Comparison of ENCODE assay signal across 19 cellular contexts in the genomic region with DNA sequence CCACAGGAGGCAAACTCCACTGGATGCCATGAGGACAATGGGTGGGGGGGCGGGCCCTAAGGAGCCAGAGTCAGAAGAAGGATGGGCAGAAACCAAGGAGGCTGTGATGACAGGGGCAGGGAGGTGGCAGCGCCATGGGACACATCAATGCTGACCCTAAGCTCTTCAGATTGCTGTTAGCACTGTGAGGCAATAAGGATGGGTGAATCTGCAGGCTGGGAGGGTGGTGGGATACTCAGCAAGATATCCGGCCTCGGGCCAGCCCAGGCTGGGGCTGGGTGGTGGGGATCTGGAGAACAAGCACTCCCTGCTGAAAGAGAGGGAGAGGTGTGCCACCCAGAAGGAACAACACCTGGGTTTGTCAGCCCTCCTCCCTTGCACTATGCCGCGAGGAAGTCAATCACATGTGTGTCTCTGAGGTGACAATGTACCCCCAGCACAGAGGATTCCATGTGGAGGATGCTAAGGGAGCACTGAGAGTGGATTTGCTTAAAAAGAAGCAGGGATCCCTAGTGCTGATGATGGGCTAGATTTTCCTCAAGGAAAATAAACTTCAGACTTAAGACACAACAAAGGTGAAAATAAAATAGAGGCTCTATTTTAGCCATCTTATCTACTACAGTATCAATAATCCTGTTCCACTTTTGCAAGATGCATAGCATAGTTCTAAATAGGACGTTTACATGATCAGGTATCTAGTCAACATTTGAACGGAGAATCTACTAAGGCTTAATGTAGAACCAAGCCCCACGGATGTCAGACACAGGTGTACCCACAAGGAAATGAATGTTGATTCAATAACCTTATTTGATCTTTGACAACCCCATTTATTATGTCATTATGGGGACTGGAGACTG. TPM values are rescaled to one million over a fixed set of nuclear protein-coding genes. Genes with fewer than 3 reads are reported as not detected.
DNase-seq lines count a peak whose midpoint lies in the region; ATAC-seq, FAIRE-seq and TF ChIP-seq lines count a peak whose summit lies in the region.
"Had no signal": no experiment of that assay in that cellular context is flagged by ENCODE, and none has a peak within 500 bp of the region (broad histone marks: within the 10 kb centered on the region; RNA-seq: fewer than 3 reads in every experiment).

No MANE protein-coding gene starts in this region.

- H3K36me3 Mint-ChIP-seq in activated naive CD8-positive, alpha-beta T cell, result no peaks in the 10 kb centered on the region
- H3K36me3 Mint-ChIP-seq in activated naive CD8-positive, alpha-beta T cell treated with anti-CD3 and anti-CD28 coated beads for 36 hours, result no peaks in the 10 kb centered on the region
- H3K36me3 Mint-ChIP-seq in CD8-positive, alpha-beta T cell, result no peaks in the 10 kb centered on the region
- H3K36me3 Mint-ChIP-seq in T-helper 17 cell (ENCODE audit: low read depth), result no peaks in the 10 kb centered on the region

- peak overlapping the region; percentile 42 for H3K4me3 Mint-ChIP-seq in activated naive CD8-positive, alpha-beta T cell
- no peak overlapping the region for H3K4me3 Mint-ChIP-seq in activated naive CD8-positive, alpha-beta T cell treated with anti-CD3 and anti-CD28 coated beads for 36 hours
- no peak overlapping the region for H3K4me3 Mint-ChIP-seq in CD8-positive, alpha-beta T cell
- no peak overlapping the region for H3K4me3 Mint-ChIP-seq in T-helper 17 cell

- 53 to 60% (median 59%) methylated on average over 9 of the region's 9 CpGs for WGBS in small intestine, 3 donors

- H3K9me3 ChIP-seq in CD8-positive, alpha-beta T cell (ENCODE audit: low read length), result no peaks in the 10 kb centered on the region
- no peaks in the 10 kb centered on the region for H3K9me3 ChIP-seq in T-helper 17 cell (ENCODE audit: control insufficient read depth, low read length, poor library complexity, severe bottlenecking)
- no peaks in the 10 kb centered on the region for H3K9me3 ChIP-seq in small intestine (ENCODE audit: control insufficient read depth, low read depth)
- H3K9me3 ChIP-seq: BE2C had no signal

- H3K4me1 ChIP-seq in CD8-positive, alpha-beta T cell (ENCODE audit: insufficient read depth, low read length), result peaks cover 13% of the 10 kb centered on the region
- H3K4me1 ChIP-seq in small intestine (ENCODE audit: control insufficient read depth in 2 of 2, insufficient read depth in 1 of 2, low read depth in 1 of 2, low read length in 1 of 2), result no peaks in the 10 kb centered on the region
- H3K4me1 ChIP-seq: BE2C had no signal

- no peak overlapping the region for H3K4me3 ChIP-seq in CD8-positive, alpha-beta T cell (ENCODE audit: low read depth, low read length)
- no peak overlapping the region for H3K4me3 ChIP-seq in small intestine (ENCODE audit: low read depth in 1 of 2, low read length in 2 of 2)

- no peaks in the 10 kb centered on the region for H3K9me3 Mint-ChIP-seq in activated naive CD8-positive, alpha-beta T cell (ENCODE audit: low read depth)
- H3K9me3 Mint-ChIP-seq in activated naive CD8-positive, alpha-beta T cell treated with anti-CD3 and anti-CD28 coated beads for 36 hours, result no peaks in the 10 kb centered on the region
- H3K9me3 Mint-ChIP-seq in CD8-positive, alpha-beta T cell, result no peaks in the 10 kb centered on the region

- H3K27me3 ChIP-seq in CD8-positive, alpha-beta T cell (ENCODE audit: insufficient read depth, low read length), result no peaks in the 10 kb centered on the region
- H3K27me3 ChIP-seq in small intestine (ENCODE audit: control insufficient read depth in 2 of 2, insufficient read depth in 2 of 2, low read length in 2 of 2), result no peaks in the 10 kb centered on the region
- H3K27me3 ChIP-seq: BE2C had no signal

- CTCF ChIA-PET in CD8-positive, alpha-beta T cell (lab: Charles Lee), result interaction anchor here (1.2 to 2.0 kb wide), 5 partner anchors 8 to 61 kb away, joined by 3 to 7 read pairs (median 5); no protein-coding TSS in a partner anchor

- H3K27ac ChIP-seq in CD8-positive, alpha-beta T cell (ENCODE audit: low read depth, low read length), result no peak overlapping the region
- H3K27ac ChIP-seq in small intestine (ENCODE audit: low read depth in 1 of 2, low read length in 1 of 2), result no peak overlapping the region

- no peaks in the 10 kb centered on the region for H3K27me3 Mint-ChIP-seq in activated naive CD8-positive, alpha-beta T cell
- no peaks in the 10 kb centered on the region for H3K27me3 Mint-ChIP-seq in activated naive CD8-positive, alpha-beta T cell treated with anti-CD3 and anti-CD28 coated beads for 36 hours
- no peaks in the 10 kb centered on the region for H3K27me3 Mint-ChIP-seq in CD8-positive, alpha-beta T cell (ENCODE audit: low read depth)
- H3K27me3 Mint-ChIP-seq in T-helper 17 cell, result no peaks in the 10 kb centered on the region

- H3K36me3 ChIP-seq in CD8-positive, alpha-beta T cell (ENCODE audit: insufficient read depth, low read length), result no peaks in the 10 kb centered on the region
- H3K36me3 ChIP-seq in small intestine (ENCODE audit: control insufficient read depth in 2 of 2, insufficient read depth in 2 of 2, low read length in 2 of 2), result peaks cover 0 to 2% of the 10 kb centered on the region in 2 donors
- H3K36me3 ChIP-seq: BE2C had no signal

- POLR2A ChIA-PET in CD8-positive, alpha-beta T cell (lab: Charles Lee), result interaction anchor here (0.9 kb wide), 1 partner anchor 8 kb away, joined by 4 read pairs; no protein-coding TSS in a partner anchor

- FAIRE-seq in small intestine (lab: Jason Lieb, UNC), result no peak
- FAIRE-seq in urothelium cell line (lab: Jason Lieb, UNC), result no peak
- FAIRE-seq: H1 had no signal

- TF ChIP-seq CTCF in CD8-positive, alpha-beta T cell (IDR thresholded peaks at IDR 0.05), result no peak

- intact Hi-C loops in CD8-positive, alpha-beta T cell (cut with DNase I, micrococcal nuclease), result no loop called here

- DNase-seq in activated naive CD8-positive, alpha-beta T cell treated with anti-CD3 and anti-CD28 coated beads for 36 hours, result no peak
- no peak for DNase-seq in CD8-positive, alpha-beta T cell
- DNase-seq in T-helper 17 cell (no peak), small intestine (peak; percentile 44), GDM1 (lab: John Stamatoyannopoulos, UW) (no peak), urothelium cell line (ENCODE audit: low spot score) (no peak)
- DNase-seq: BE2C, GF-D8, KG1, NCI-H1092 treated with DMSO at 0.1 percent for 48 hours, NCI-H1436 treated with DMSO at 0.1 percent for 48 hours, NCI-H2029 treated with DMSO at 0.1 percent for 48 hours, NCI-H2171 treated with DMSO at 0.1 percent for 48 hours, NCI-H524 treated with DMSO at 0.1 percent for 48 hours, NCI-H82, SHP77 had no signal

- H3K4me1 Mint-ChIP-seq in activated naive CD8-positive, alpha-beta T cell (ENCODE audit: low read depth), result peaks cover 22% of the 10 kb centered on the region
- peaks cover 6% of the 10 kb centered on the region for H3K4me1 Mint-ChIP-seq in activated naive CD8-positive, alpha-beta T cell treated with anti-CD3 and anti-CD28 coated beads for 36 hours
- H3K4me1 Mint-ChIP-seq in CD8-positive, alpha-beta T cell (ENCODE audit: low read depth), result peaks cover 22% of the 10 kb centered on the region
- peaks cover 12% of the 10 kb centered on the region for H3K4me1 Mint-ChIP-seq in T-helper 17 cell

- peak; percentile 31 for ATAC-seq in CD8-positive, alpha-beta T cell
- ATAC-seq in T-helper 17 cell, result peak; percentile 48
- ATAC-seq: HCT116 had no signal

- H3K27ac Mint-ChIP-seq in activated naive CD8-positive, alpha-beta T cell, result no peak overlapping the region
- H3K27ac Mint-ChIP-seq in activated naive CD8-positive, alpha-beta T cell treated with anti-CD3 and anti-CD28 coated beads for 36 hours, result no peak overlapping the region
- no peak overlapping the region for H3K27ac Mint-ChIP-seq in CD8-positive, alpha-beta T cell
- no peak overlapping the region for H3K27ac Mint-ChIP-seq in T-helper 17 cell

RNA-seq across cellular contexts. Expression of a gene that starts 22.6 kb away (rescaled TPM):
- under 1 TPM; 0.06 to 0.16 TPM for total RNA-seq in activated naive CD8-positive, alpha-beta T cell treated with anti-CD3 and anti-CD28 coated beads for 36 hours
- total RNA-seq in CD8-positive, alpha-beta T cell, result under 1 TPM; 0.24 to 0.25 TPM
- under 1 TPM; 0.70 to 0.99 TPM for total RNA-seq in T-helper 17 cell
- 100 to 1,000 TPM in 1 of 3 donors, 10 to 100 TPM in 2; 57.1 to 123 (median 86.7) TPM for polyA plus RNA-seq in small intestine
